Comparison of ENCODE assay signal across 35 cellular contexts in genomic region chr3:54053201-54053600, GRCh38.
DNase-seq lines count a peak whose midpoint lies in the region; ATAC-seq and TF ChIP-seq lines count a peak whose summit lies in the region.
"Had no signal": no experiment of that assay in that cellular context is flagged by ENCODE, and none has a peak within 500 bp of the region (broad histone marks: within the 10 kb centered on the region; RNA-seq: fewer than 3 reads in every experiment).

No MANE protein-coding gene starts in this region.

- H3K36me3 ChIP-seq in hepatocyte (replicated peaks; ENCODE audit: insufficient read depth, low read depth) = no peaks in the 10 kb centered on the region
- H3K36me3 ChIP-seq: esophagus muscularis mucosa had no signal

- H3K4me3 ChIP-seq in hepatocyte = no peak overlapping the region
- H3K4me3 ChIP-seq: body of pancreas, esophagus muscularis mucosa, psoas muscle had no signal

- H3K9me3 ChIP-seq in hepatocyte (ENCODE audit: low read depth) = no peaks in the 10 kb centered on the region
- H3K9me3 ChIP-seq: body of pancreas, esophagus muscularis mucosa, psoas muscle had no signal

- ATAC-seq in WTC11 = peak; percentile 65; the same call in 1 of the 2 replicates
- ATAC-seq: body of pancreas; naive thymus-derived CD4-positive, alpha-beta T cell; PC-3; psoas muscle; SK-N-SH treated with all-trans-retinoic acid at 6 μM for 48 hours; stimulated activated memory B cell treated with anti-CD40 and anti-IgM and Interleukin-4, amounts not matched to agents 10 μg/mL and 1 μg/mL and 100 μg/mL, for 72 hours had no signal

- POLR2A ChIA-PET in WTC11 (lab: Charles Lee) = no interaction called here

- TF ChIP-seq CTCF in WTC11 (IDR thresholded peaks at IDR 0.05) (no peak), hepatocyte (IDR thresholded peaks at IDR 0.05; ENCODE audit: poor library complexity) (no peak)

- H4K20me1 ChIP-seq in hepatocyte (ENCODE audit: insufficient read depth, poor library complexity, severe bottlenecking) = no peaks in the 10 kb centered on the region

- H3K36me3 Mint-ChIP-seq in WTC11 = no peaks in the 10 kb centered on the region
- H3K36me3 Mint-ChIP-seq: mesothelial cell of epicardium; naive thymus-derived CD4-positive, alpha-beta T cell; stimulated activated memory B cell treated with anti-CD40 and anti-IgM and Interleukin-4, amounts not matched to agents 10 μg/mL and 1 μg/mL and 100 μg/mL, for 72 hours had no signal

- H3K27ac Mint-ChIP-seq in WTC11 = no peak overlapping the region
- H3K27ac Mint-ChIP-seq: activated CD4-positive, alpha-beta memory T cell treated with anti-CD3 and anti-CD28 coated beads, Interleukin-2, amount 10 ng/mL, durations not matched to agents 7 days and 5 days; mesothelial cell of epicardium; naive thymus-derived CD4-positive, alpha-beta T cell; stimulated activated memory B cell treated with anti-CD40 and anti-IgM and Interleukin-4, amounts not matched to agents 10 μg/mL and 1 μg/mL and 100 μg/mL, for 72 hours; T-helper 1 cell treated with Interleukin-12 subunit alpha and Interleukin-12 subunit beta and Interleukin-4 antibody, amounts not matched to agents 30 μg/mL and 1 μg/mL, for 36 hours had no signal

- no peaks in the 10 kb centered on the region for H3K4me1 ChIP-seq in hepatocyte (ENCODE audit: insufficient read depth)
- H3K4me1 ChIP-seq: body of pancreas, psoas muscle had no signal

- no peak overlapping the region for H3K4me2 ChIP-seq in hepatocyte

- DNase-seq in DMS53 (lab: John Stamatoyannopoulos, UW) = peak; percentile 1
- DNase-seq in DMS53 treated with DMSO at 0.1 percent for 48 hours (lab: John Stamatoyannopoulos, UW; ENCODE audit: unreplicated experiment) = no peak
- DNase-seq in WTC11 (ENCODE audit: low spot score) = no peak
- peak; percentile 33 for DNase-seq in hepatocyte (ENCODE audit: low spot score)
- DNase-seq in retina = peak; percentile 42
- DNase-seq in effector CD8-positive, alpha-beta T cell (lab: John Stamatoyannopoulos, UW) = no peak
- DNase-seq in stimulated activated CD8-positive, alpha-beta memory T cell treated with anti-CD3 and anti-CD28 coated beads, Interleukin-4, amount 100 ng/mL, for 48 hours = no peak
- DNase-seq in ecto neural progenitor cell (ENCODE audit: low spot score) = no peak
- DNase-seq: activated CD4-positive, alpha-beta memory T cell treated with anti-CD3 and anti-CD28 coated beads, Interleukin-2, amount 10 ng/mL, durations not matched to agents 7 days and 5 days; activated CD4-positive, alpha-beta T cell treated with anti-CD3 and anti-CD28 coated beads for 1 hour; activated CD8-positive, alpha-beta memory T cell treated with anti-CD3 and anti-CD28 coated beads, Interleukin-2, amount 50 U/mL, for 4 hours; activated naive CD4-positive, alpha-beta T cell treated with Interleukin-2 at 50 U/mL for 16 hours; body of pancreas; C1 segment of cervical spinal cord; COR-L47; dermis blood vessel endothelial cell; DMS79; foreskin melanocyte; GDM1; kidney glomerular epithelial cell; naive thymus-derived CD4-positive, alpha-beta T cell; NCI-H1048; NCI-H1694 treated with DMSO at 0.1 percent for 48 hours; NCI-H2171 treated with DMSO at 0.1 percent for 48 hours; NCI-H510A treated with DMSO at 0.1 percent for 48 hours; nucleus accumbens; PC-3; psoas muscle; trophoblast cell had no signal

- CTCF ChIA-PET in WTC11 (lab: Charles Lee) = no interaction called here

- H3K4me3 Mint-ChIP-seq in WTC11 = no peak overlapping the region
- H3K4me3 Mint-ChIP-seq: activated CD4-positive, alpha-beta memory T cell treated with anti-CD3 and anti-CD28 coated beads, Interleukin-2, amount 10 ng/mL, durations not matched to agents 7 days and 5 days; mesothelial cell of epicardium; naive thymus-derived CD4-positive, alpha-beta T cell; stimulated activated memory B cell treated with anti-CD40 and anti-IgM and Interleukin-4, amounts not matched to agents 10 μg/mL and 1 μg/mL and 100 μg/mL, for 72 hours; T-helper 1 cell treated with Interleukin-12 subunit alpha and Interleukin-12 subunit beta and Interleukin-4 antibody, amounts not matched to agents 30 μg/mL and 1 μg/mL, for 36 hours had no signal

- H3K27me3 ChIP-seq in hepatocyte = peaks cover 7% of the 10 kb centered on the region
- H3K27me3 ChIP-seq: body of pancreas, esophagus muscularis mucosa had no signal

- peaks cover 3% of the 10 kb centered on the region; the same call in 1 of the 2 replicates for H3K9me3 Mint-ChIP-seq in WTC11
- H3K9me3 Mint-ChIP-seq: activated CD4-positive, alpha-beta memory T cell treated with anti-CD3 and anti-CD28 coated beads, Interleukin-2, amount 10 ng/mL, durations not matched to agents 7 days and 5 days; mesothelial cell of epicardium; T-helper 1 cell treated with Interleukin-12 subunit alpha and Interleukin-12 subunit beta and Interleukin-4 antibody, amounts not matched to agents 30 μg/mL and 1 μg/mL, for 36 hours had no signal

- no peaks in the 10 kb centered on the region for H3K79me2 ChIP-seq in hepatocyte

- H3K27me3 Mint-ChIP-seq in WTC11 (ENCODE audit: low read depth) = peaks cover 4% of the 10 kb centered on the region; the same call in 1 of the 2 replicates

- no peaks in the 10 kb centered on the region for H3K9me2 ChIP-seq in hepatocyte (replicated peaks; ENCODE audit: insufficient read depth)

- no peak overlapping the region for H3K27ac ChIP-seq in hepatocyte
- H3K27ac ChIP-seq: 22Rv1, body of pancreas, esophagus muscularis mucosa, psoas muscle had no signal

- 42% methylated on average over 5 of the region's 5 CpGs for WGBS in hepatocyte (ENCODE audit: low lambda C conversion rate, missing lambda C conversion rate)

- peaks cover 7% of the 10 kb centered on the region for H3K4me1 Mint-ChIP-seq in WTC11
- H3K4me1 Mint-ChIP-seq: activated CD4-positive, alpha-beta memory T cell treated with anti-CD3 and anti-CD28 coated beads, Interleukin-2, amount 10 ng/mL, durations not matched to agents 7 days and 5 days; mesothelial cell of epicardium; stimulated activated memory B cell treated with anti-CD40 and anti-IgM and Interleukin-4, amounts not matched to agents 10 μg/mL and 1 μg/mL and 100 μg/mL, for 72 hours had no signal

- H2AFZ ChIP-seq in hepatocyte = no peak overlapping the region

TF ChIP-seq in WTC11, 78 proteins besides CTCF, POLR2A, EP300 and RAD21 (continues in another document):
- no peak for TF ChIP-seq RORB (CRISPR knock-in tag; IDR thresholded peaks at IDR 0.05)
- TF ChIP-seq RELA (CRISPR knock-in tag; IDR thresholded peaks at IDR 0.05; ENCODE audit: borderline replicate concordance) = no peak
- TF ChIP-seq OVOL2 (CRISPR knock-in tag; IDR thresholded peaks at IDR 0.05; ENCODE audit: borderline replicate concordance) = no peak
- no peak for TF ChIP-seq PRDM15 (CRISPR knock-in tag; IDR thresholded peaks at IDR 0.05)
- TF ChIP-seq IRF1 (CRISPR knock-in tag; IDR thresholded peaks at IDR 0.05) = no peak
- TF ChIP-seq SOX15 (CRISPR knock-in tag; IDR thresholded peaks at IDR 0.05) = no peak
- TF ChIP-seq E2F1 (CRISPR knock-in tag; IDR thresholded peaks at IDR 0.05) = no peak
- TF ChIP-seq KAT7 (CRISPR knock-in tag; IDR thresholded peaks at IDR 0.05; ENCODE audit: borderline replicate concordance) = no peak
- no peak for TF ChIP-seq ELF4 (CRISPR knock-in tag; IDR thresholded peaks at IDR 0.05; ENCODE audit: low read depth)

Comparison
In these comparisons a context has a peak if more than half of its experiments do, and no peak if none do; other contexts are left out.
1. DNase-seq: peak in DMS53 (single experiment), hepatocyte (single experiment) and retina (single experiment); none in DMS53 treated with DMSO at 0.1 percent for 48 hours (single experiment), WTC11 (single experiment), effector CD8-positive, alpha-beta T cell (single experiment), stimulated activated CD8-positive, alpha-beta memory T cell treated with anti-CD3 and anti-CD28 coated beads, Interleukin-4, amount 100 ng/mL, for 48 hours (single experiment) and ecto neural progenitor cell (single experiment).